In the genomic region with DNA sequence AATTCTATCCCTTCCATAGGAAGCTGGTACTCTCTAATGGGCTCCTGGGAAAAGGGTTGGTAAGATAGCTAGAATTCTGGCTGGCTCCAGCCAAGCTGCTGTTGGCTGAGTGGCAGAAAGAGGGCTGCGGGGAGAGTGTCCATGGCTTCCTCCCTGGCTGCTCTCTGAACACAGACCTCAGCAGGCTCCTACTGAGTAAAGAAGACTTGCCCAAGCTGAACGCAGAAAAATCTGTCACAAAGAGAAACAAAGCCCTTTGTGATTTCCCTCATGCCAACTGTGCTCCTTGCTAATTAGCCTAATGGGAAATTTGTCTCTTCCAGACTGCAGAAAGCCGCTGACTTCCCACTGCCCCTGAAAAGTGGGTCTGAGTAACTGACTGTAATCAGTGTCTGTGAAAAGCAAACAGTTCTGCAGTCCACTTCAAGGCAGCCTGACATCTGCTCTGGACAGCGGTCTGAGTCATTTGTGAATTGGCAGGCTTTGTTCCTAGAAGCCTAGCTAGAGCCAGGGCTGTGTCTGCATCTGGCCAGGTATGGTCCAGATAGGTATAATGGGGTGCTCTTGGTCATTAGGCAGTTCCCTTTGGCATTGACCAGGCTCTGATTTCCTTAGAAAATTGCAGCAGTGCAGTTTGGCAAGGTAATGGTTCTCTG, we compare ENCODE assay signal across 15 cellular contexts.
DNase-seq lines count a peak whose midpoint lies in the region; ATAC-seq, FAIRE-seq and TF ChIP-seq lines count a peak whose summit lies in the region.
"Had no signal": no experiment of that assay in that cellular context is flagged by ENCODE, and none has a peak within 500 bp of the region (broad histone marks: within the 10 kb centered on the region; RNA-seq: fewer than 3 reads in every experiment).

No MANE protein-coding gene starts in this region.

- no peak overlapping the region for H3K27ac Mint-ChIP-seq in activated CD4-positive, alpha-beta T cell treated with anti-CD3 and anti-CD28 coated beads, Interleukin-2, amount 10 ng/mL, durations not matched to agents 7 days and 5 days
- H3K27ac Mint-ChIP-seq: activated naive CD8-positive, alpha-beta T cell treated with anti-CD3 and anti-CD28 coated beads, Interleukin-2, amount 50 U/mL, for 24 hours; natural killer cell treated with Interleukin-12 subunit alpha and Interleukin-12 subunit beta and Interleukin-15 and Interleukin-18, amount 100 ng/mL, for 72 hours had no signal

- no peaks in the 10 kb centered on the region for H3K9me3 Mint-ChIP-seq in activated CD4-positive, alpha-beta T cell treated with anti-CD3 and anti-CD28 coated beads, Interleukin-2, amount 10 ng/mL, durations not matched to agents 7 days and 5 days
- H3K9me3 Mint-ChIP-seq: activated naive CD8-positive, alpha-beta T cell treated with anti-CD3 and anti-CD28 coated beads, Interleukin-2, amount 50 U/mL, for 24 hours; natural killer cell treated with Interleukin-12 subunit alpha and Interleukin-12 subunit beta and Interleukin-15 and Interleukin-18, amount 100 ng/mL, for 72 hours had no signal

- H4K20me1 ChIP-seq in HepG2 (ENCODE audit: insufficient read depth, low read length), result no peaks in the 10 kb centered on the region

- peaks cover 0 to 26% of the 10 kb centered on the region in 2 experiments; a peak in 3 of 5 replicates for H3K27me3 ChIP-seq in HepG2 (ENCODE audit: control insufficient read depth in 1 of 2, insufficient read depth in 2 of 2, low read length in 2 of 2)

- intact Hi-C loops in HepG2 (cut with micrococcal nuclease; ENCODE audit: unreplicated experiment), result no loop called here

- no peaks in the 10 kb centered on the region for H3K4me1 ChIP-seq in HepG2 (ENCODE audit: insufficient read depth, low read length)

- TF ChIP-seq RAD21 in HepG2 (CRISPR knock-in tag; IDR thresholded peaks at IDR 0.05), result no peak

- H3K27ac ChIP-seq in HepG2 (ENCODE audit: extremely low read length, insufficient read depth, low read length), result no peak overlapping the region

- H3K36me3 Mint-ChIP-seq in activated CD4-positive, alpha-beta T cell treated with anti-CD3 and anti-CD28 coated beads, Interleukin-2, amount 10 ng/mL, durations not matched to agents 7 days and 5 days (ENCODE audit: low read depth), result no peaks in the 10 kb centered on the region
- H3K36me3 Mint-ChIP-seq: natural killer cell treated with Interleukin-12 subunit alpha and Interleukin-12 subunit beta and Interleukin-15 and Interleukin-18, amount 100 ng/mL, for 72 hours had no signal

- no peaks in the 10 kb centered on the region for H3K9me3 ChIP-seq in HepG2 (ENCODE audit: low read length)
- H3K9me3 ChIP-seq: SK-N-SH had no signal

- no peak overlapping the region for H3K4me2 ChIP-seq in HepG2 (ENCODE audit: low read depth, low read length)
- H3K4me2 ChIP-seq: SK-N-SH had no signal

- H3K36me3 ChIP-seq in HepG2 (replicated peaks in 1 of 2; ENCODE audit: control insufficient read depth in 1 of 2, insufficient read depth in 2 of 2, low read length in 2 of 2), result no peaks in the 10 kb centered on the region

- no peak for FAIRE-seq in HepG2 (lab: Jason Lieb, UNC)

- ATAC-seq in HepG2 (peak; percentile 62), GM18517 (IDR thresholded peaks at IDR 0.05; ENCODE audit: unreplicated experiment) (no peak), HG02870 (IDR thresholded peaks at IDR 0.05; ENCODE audit: unreplicated experiment) (no peak), HG03457 (IDR thresholded peaks at IDR 0.05; ENCODE audit: unreplicated experiment) (no peak)
- ATAC-seq: activated naive CD8-positive, alpha-beta T cell treated with anti-CD3 and anti-CD28 coated beads, Interleukin-2, amount 50 U/mL, for 24 hours; natural killer cell treated with Interleukin-12 subunit alpha and Interleukin-12 subunit beta and Interleukin-15 and Interleukin-18, amount 100 ng/mL, for 72 hours had no signal

- H3K4me3 ChIP-seq in HepG2 (replicated peaks in 1 of 3; ENCODE audit: insufficient read depth in 1 of 3, low read depth in 2 of 3, low read length in 3 of 3), result no peak overlapping the region

- DNase-seq in DMS153 treated with DMSO at 0.1 percent for 48 hours (lab: John Stamatoyannopoulos, UW; ENCODE audit: unreplicated experiment), result peak; percentile 30
- DNase-seq in NCI-H1417 treated with DMSO at 0.1 percent for 48 hours (lab: John Stamatoyannopoulos, UW), result peak; percentile 19
- peak; percentile 75 for DNase-seq in astrocyte of the hippocampus (ENCODE audit: low read depth, low spot score)
- DNase-seq in HepG2 (ENCODE audit: low spot score), result no peak
- no peak for DNase-seq in activated CD4-positive, alpha-beta T cell treated with anti-CD3 and anti-CD28 coated beads, Interleukin-2, amount 10 ng/mL, durations not matched to agents 7 days and 5 days
- DNase-seq: activated CD4-positive, alpha-beta T cell treated with anti-CD3 and anti-CD28 coated beads, Interleukin-2, amount 50 U/mL, for 48 hours; activated naive CD8-positive, alpha-beta T cell treated with anti-CD3 and anti-CD28 coated beads, Interleukin-2, amount 50 U/mL, for 24 hours; cerebellar nuclear complex; foreskin fibroblast; NCI-H2171 treated with DMSO at 0.1 percent for 48 hours; SK-N-SH had no signal

- H2AFZ ChIP-seq in HepG2 (ENCODE audit: low read length), result no peak overlapping the region

- TF ChIP-seq EP300 in HepG2 (IDR thresholded peaks at IDR 0.05; ENCODE audit: low read depth in 2 of 2, low read length in 2 of 2) (no peak), HepG2 (CRISPR knock-in tag; IDR thresholded peaks at IDR 0.05; ENCODE audit: borderline replicate concordance) (no peak)

- POLR2A ChIA-PET in HepG2 (lab: Yijun Ruan, JAX), result no interaction called here
- POLR2A ChIA-PET in activated CD4-positive, alpha-beta T cell treated with anti-CD3 and anti-CD28 coated beads, Interleukin-2, amount 10 ng/mL, durations not matched to agents 7 days and 5 days (lab: Charles Lee), result no interaction called here

- H3K4me1 Mint-ChIP-seq in activated CD4-positive, alpha-beta T cell treated with anti-CD3 and anti-CD28 coated beads, Interleukin-2, amount 10 ng/mL, durations not matched to agents 7 days and 5 days, result no peaks in the 10 kb centered on the region
- H3K4me1 Mint-ChIP-seq: activated naive CD8-positive, alpha-beta T cell treated with anti-CD3 and anti-CD28 coated beads, Interleukin-2, amount 50 U/mL, for 24 hours had no signal

- no TSS peak for BruUV-seq in HepG2 (replicated peaks; lab: Mats Ljungman, UMichigan)

- no peak overlapping the region for H3K4me3 Mint-ChIP-seq in activated CD4-positive, alpha-beta T cell treated with anti-CD3 and anti-CD28 coated beads, Interleukin-2, amount 10 ng/mL, durations not matched to agents 7 days and 5 days
- H3K4me3 Mint-ChIP-seq: activated naive CD8-positive, alpha-beta T cell treated with anti-CD3 and anti-CD28 coated beads, Interleukin-2, amount 50 U/mL, for 24 hours; natural killer cell treated with Interleukin-12 subunit alpha and Interleukin-12 subunit beta and Interleukin-15 and Interleukin-18, amount 100 ng/mL, for 72 hours had no signal

- TF ChIP-seq POLR2A in HepG2 (IDR thresholded peaks at IDR 0.05; ENCODE audit: insufficient read depth in 1 of 2, low read depth in 2 of 2, low read length in 2 of 2), result no peak

- no peak overlapping the region for H3K9ac ChIP-seq in HepG2 (ENCODE audit: insufficient read depth, low read depth, low read length)
- H3K9ac ChIP-seq: SK-N-SH had no signal

- in situ Hi-C loops in HepG2 (cut with HindIII; ENCODE audit: extremely low pct_ligation_motif_present, low pct_unique_long_range_greater_than_20kb), result no loop called here

- no peak for TF ChIP-seq CTCF in HepG2 (CRISPR knock-in tag; IDR thresholded peaks at IDR 0.05)

- peaks cover 2% of the 10 kb centered on the region for H3K27me3 Mint-ChIP-seq in activated CD4-positive, alpha-beta T cell treated with anti-CD3 and anti-CD28 coated beads, Interleukin-2, amount 10 ng/mL, durations not matched to agents 7 days and 5 days

- CTCF ChIA-PET in HepG2 (lab: Yijun Ruan, JAX; ENCODE audit: low intra/inter-chr PET ratio, low total read pairs), result no interaction called here
- CTCF ChIA-PET in activated CD4-positive, alpha-beta T cell treated with anti-CD3 and anti-CD28 coated beads, Interleukin-2, amount 10 ng/mL, durations not matched to agents 7 days and 5 days (lab: Charles Lee), result interaction anchor here (0.9 kb wide), 1 partner anchor 158 kb away, joined by 3 read pairs; no protein-coding TSS in a partner anchor

- H3K79me2 ChIP-seq in HepG2 (ENCODE audit: insufficient read depth, low read length), result no peaks in the 10 kb centered on the region

- 0% methylated on average over 3 of the region's 4 CpGs for WGBS in HepG2 (ENCODE audit: low lambda C conversion rate)

TF ChIP-seq in HepG2, 621 proteins besides CTCF, POLR2A, EP300 and RAD21 (continues in another document):
- no peak for TF ChIP-seq MAFK (conservative IDR thresholded peaks at IDR 0.05 in 1 of 2, IDR thresholded peaks at IDR 0.05 in 1 of 2; ENCODE audit: low read length in 2 of 2)
- no peak for TF ChIP-seq NCOA2 (CRISPR knock-in tag; IDR thresholded peaks at IDR 0.05)
- TF ChIP-seq CEBPZ (IDR thresholded peaks at IDR 0.05; ENCODE audit: low read length), result no peak
- no peak for TF ChIP-seq MXD4 (CRISPR knock-in tag; IDR thresholded peaks at IDR 0.05)

Comparison
In these comparisons a context has a peak if more than half of its experiments do, and no peak if none do; other contexts are left out.
1. DNase-seq: peak in DMS153 treated with DMSO at 0.1 percent for 48 hours (single experiment), NCI-H1417 treated with DMSO at 0.1 percent for 48 hours (single experiment) and astrocyte of the hippocampus (single experiment); none in HepG2 (single experiment) and activated CD4-positive, alpha-beta T cell treated with anti-CD3 and anti-CD28 coated beads, Interleukin-2, amount 10 ng/mL, durations not matched to agents 7 days and 5 days (single experiment).